Comparison of ENCODE assay signal across 22 cellular contexts in genomic region chr1:22646359-22646758, GRCh38. TPM values are rescaled to one million over a fixed set of nuclear protein-coding genes. Genes with fewer than 3 reads are reported as not detected.
DNase-seq lines count a peak whose midpoint lies in the region; ATAC-seq and TF ChIP-seq lines count a peak whose summit lies in the region.
"Had no signal": no experiment of that assay in that cellular context is flagged by ENCODE, and none has a peak within 500 bp of the region (broad histone marks: within the 10 kb centered on the region; RNA-seq: fewer than 3 reads in every experiment).

No MANE protein-coding gene starts in this region.

- no peaks in the 10 kb centered on the region for H3K79me2 ChIP-seq in osteoblast (ENCODE audit: insufficient read depth, low read length)

- DNase-seq in AG10803 (ENCODE audit: low read depth) (peak; percentile 3), adipocyte (ENCODE audit: low read depth) (peak; percentile 44), fibroblast of peridontal ligament (ENCODE audit: extremely low read depth) (peak; percentile 10), osteoblast (ENCODE audit: insufficient read length, low spot score, missing footprints) (peak; percentile 88), osteocyte (ENCODE audit: extremely low spot score, unreplicated experiment) (no peak)
- no peak for DNase-seq in activated T-helper 2 cell treated with anti-CD3 and anti-CD28 coated beads, Interferon-gamma antibody, Interleukin-2, Interleukin-4, amounts not matched to agents 10 μg/mL and 5 μg/mL and 100 μg/mL, durations not matched to agents 14 hours and 24 hours and 36 hours (ENCODE audit: low spot score)
- no peak for DNase-seq in activated CD8-positive, alpha-beta memory T cell treated with anti-CD3 and anti-CD28 coated beads for 24 hours
- DNase-seq: 8988T; CD4-positive, CD25-positive, alpha-beta regulatory T cell; COR-L47; DMS 273 treated with DMSO at 0.1 percent for 48 hours; DND-41; Kasumi-1; MG63; NCI-H1092; NCI-H1436 treated with DMSO at 0.1 percent for 48 hours; NCI-H2029; NCI-H345; NCI-H524 treated with DMSO at 0.1 percent for 48 hours had no signal

- H3K27me3 ChIP-seq in adipocyte (replicated peaks; ENCODE audit: control insufficient read depth, insufficient read depth, low read length) (peaks cover 27% of the 10 kb centered on the region), osteoblast (ENCODE audit: insufficient read depth, low read length) (peaks cover 14% of the 10 kb centered on the region)
- H3K27me3 ChIP-seq: MG63 had no signal

- ATAC-seq in activated T-helper 17 cell treated with anti-CD3 and anti-CD28 coated beads, Interleukin-2, amount 50 U/mL, for 72 hours (replicated peaks), result no peak

- intact Hi-C loops in activated T-helper 2 cell treated with anti-CD3 and anti-CD28 coated beads, Interferon-gamma antibody, Interleukin-2, Interleukin-4, amounts not matched to agents 10 μg/mL and 5 μg/mL and 100 μg/mL, durations not matched to agents 14 hours and 24 hours and 36 hours (cut with micrococcal nuclease), result no loop called here

- no peak overlapping the region for H3K4me3 Mint-ChIP-seq in osteocyte (ENCODE audit: unreplicated experiment)
- H3K4me3 Mint-ChIP-seq in activated T-helper 2 cell treated with anti-CD3 and anti-CD28 coated beads, Interferon-gamma antibody, Interleukin-2, Interleukin-4, amounts not matched to agents 10 μg/mL and 5 μg/mL and 100 μg/mL, durations not matched to agents 14 hours and 24 hours and 36 hours (ENCODE audit: low read depth), result no peak overlapping the region
- no peak overlapping the region for H3K4me3 Mint-ChIP-seq in activated T-helper 17 cell treated with anti-CD3 and anti-CD28 coated beads, Interleukin-2, amount 50 U/mL, for 72 hours
- H3K4me3 Mint-ChIP-seq: B cell; CD4-positive, CD25-positive, alpha-beta regulatory T cell had no signal

- H2AFZ ChIP-seq in osteoblast (ENCODE audit: low read length), result no peak overlapping the region

- H4K20me1 ChIP-seq in osteoblast (ENCODE audit: insufficient read depth, low read length), result peaks cover 2% of the 10 kb centered on the region

- no peaks in the 10 kb centered on the region for H3K9me3 Mint-ChIP-seq in osteocyte (ENCODE audit: unreplicated experiment)
- H3K9me3 Mint-ChIP-seq in activated T-helper 2 cell treated with anti-CD3 and anti-CD28 coated beads, Interferon-gamma antibody, Interleukin-2, Interleukin-4, amounts not matched to agents 10 μg/mL and 5 μg/mL and 100 μg/mL, durations not matched to agents 14 hours and 24 hours and 36 hours, result no peaks in the 10 kb centered on the region
- no peaks in the 10 kb centered on the region for H3K9me3 Mint-ChIP-seq in activated T-helper 17 cell treated with anti-CD3 and anti-CD28 coated beads, Interleukin-2, amount 50 U/mL, for 72 hours
- H3K9me3 Mint-ChIP-seq: CD4-positive, CD25-positive, alpha-beta regulatory T cell had no signal

- H3K27ac ChIP-seq in osteoblast (ENCODE audit: low read depth, low read length), result no peak overlapping the region

- no peaks in the 10 kb centered on the region for H3K36me3 ChIP-seq in adipocyte (ENCODE audit: control insufficient read depth, insufficient read depth, low read length, severe bottlenecking)
- H3K36me3 ChIP-seq in osteoblast (ENCODE audit: insufficient read depth, low read length), result no peaks in the 10 kb centered on the region
- H3K36me3 ChIP-seq: MG63 had no signal

- H3K27me3 Mint-ChIP-seq in osteocyte (ENCODE audit: unreplicated experiment), result peaks cover 11% of the 10 kb centered on the region
- no peaks in the 10 kb centered on the region for H3K27me3 Mint-ChIP-seq in activated T-helper 2 cell treated with anti-CD3 and anti-CD28 coated beads, Interferon-gamma antibody, Interleukin-2, Interleukin-4, amounts not matched to agents 10 μg/mL and 5 μg/mL and 100 μg/mL, durations not matched to agents 14 hours and 24 hours and 36 hours (ENCODE audit: low read depth)
- H3K27me3 Mint-ChIP-seq in activated T-helper 17 cell treated with anti-CD3 and anti-CD28 coated beads, Interleukin-2, amount 50 U/mL, for 72 hours, result peaks cover 21% of the 10 kb centered on the region

- no peak overlapping the region for H3K4me3 ChIP-seq in AG10803 (ENCODE audit: low read length)
- peak overlapping the region; percentile 36 for H3K4me3 ChIP-seq in adipocyte (ENCODE audit: low read length)
- H3K4me3 ChIP-seq in osteoblast (ENCODE audit: insufficient read depth, low read length), result no peak overlapping the region
- H3K4me3 ChIP-seq: MG63 had no signal

- no peaks in the 10 kb centered on the region for H3K36me3 Mint-ChIP-seq in osteocyte (ENCODE audit: unreplicated experiment)
- no peaks in the 10 kb centered on the region for H3K36me3 Mint-ChIP-seq in activated T-helper 2 cell treated with anti-CD3 and anti-CD28 coated beads, Interferon-gamma antibody, Interleukin-2, Interleukin-4, amounts not matched to agents 10 μg/mL and 5 μg/mL and 100 μg/mL, durations not matched to agents 14 hours and 24 hours and 36 hours (ENCODE audit: low read depth)
- H3K36me3 Mint-ChIP-seq in activated T-helper 17 cell treated with anti-CD3 and anti-CD28 coated beads, Interleukin-2, amount 50 U/mL, for 72 hours (ENCODE audit: low read depth), result no peaks in the 10 kb centered on the region
- H3K36me3 Mint-ChIP-seq: CD4-positive, CD25-positive, alpha-beta regulatory T cell had no signal

- peak overlapping the region; percentile 73 for H3K9ac ChIP-seq in adipocyte (ENCODE audit: low read length)

- H3K4me1 ChIP-seq in adipocyte (ENCODE audit: control insufficient read depth, insufficient read depth, low read length) (peaks cover 37% of the 10 kb centered on the region), osteoblast (ENCODE audit: insufficient read depth, low read length) (no peaks in the 10 kb centered on the region)

- H3K9me3 ChIP-seq in adipocyte (ENCODE audit: control insufficient read depth, low read length), result no peaks in the 10 kb centered on the region
- no peaks in the 10 kb centered on the region for H3K9me3 ChIP-seq in osteoblast (ENCODE audit: low read depth, low read length)
- H3K9me3 ChIP-seq: MG63 had no signal

- H3K4me2 ChIP-seq in osteoblast (ENCODE audit: insufficient read depth, low read length), result no peak overlapping the region

- no peak overlapping the region for H3K27ac Mint-ChIP-seq in osteocyte (ENCODE audit: unreplicated experiment)
- no peak overlapping the region for H3K27ac Mint-ChIP-seq in activated T-helper 2 cell treated with anti-CD3 and anti-CD28 coated beads, Interferon-gamma antibody, Interleukin-2, Interleukin-4, amounts not matched to agents 10 μg/mL and 5 μg/mL and 100 μg/mL, durations not matched to agents 14 hours and 24 hours and 36 hours
- no peak overlapping the region for H3K27ac Mint-ChIP-seq in activated T-helper 17 cell treated with anti-CD3 and anti-CD28 coated beads, Interleukin-2, amount 50 U/mL, for 72 hours
- H3K27ac Mint-ChIP-seq: B cell; CD4-positive, CD25-positive, alpha-beta regulatory T cell had no signal

- TF ChIP-seq CTCF in AG10803 (conservative IDR thresholded peaks at IDR 0.05; ENCODE audit: low read length), result no peak
- TF ChIP-seq CTCF in osteoblast (IDR thresholded peaks at IDR 0.05; ENCODE audit: extremely low read depth, low read depth, low read length), result no peak
- TF ChIP-seq CTCF in osteocyte (IDR thresholded peaks at IDR 0.05), result no peak

- no peaks in the 10 kb centered on the region for H3K4me1 Mint-ChIP-seq in osteocyte (ENCODE audit: unreplicated experiment)
- no peaks in the 10 kb centered on the region for H3K4me1 Mint-ChIP-seq in activated T-helper 2 cell treated with anti-CD3 and anti-CD28 coated beads, Interferon-gamma antibody, Interleukin-2, Interleukin-4, amounts not matched to agents 10 μg/mL and 5 μg/mL and 100 μg/mL, durations not matched to agents 14 hours and 24 hours and 36 hours (ENCODE audit: low read depth)
- H3K4me1 Mint-ChIP-seq in activated T-helper 17 cell treated with anti-CD3 and anti-CD28 coated beads, Interleukin-2, amount 50 U/mL, for 72 hours, result no peaks in the 10 kb centered on the region
- H3K4me1 Mint-ChIP-seq: B cell; CD4-positive, CD25-positive, alpha-beta regulatory T cell had no signal

RNA-seq across cellular contexts. Expression of gene C1QC, which starts 2.9 kb away (rescaled TPM):
- total RNA-seq in osteoblast (2.2 TPM in 1 of 2 replicates, not detected in the other), osteocyte (not detected in 2 replicates)
- total RNA-seq in activated T-helper 2 cell treated with anti-CD3 and anti-CD28 coated beads, Interferon-gamma antibody, Interleukin-2, Interleukin-4, amounts not matched to agents 10 μg/mL and 5 μg/mL and 100 μg/mL, durations not matched to agents 14 hours and 24 hours and 36 hours, result not detected in 2 replicates
- not detected for total RNA-seq in activated T-helper 17 cell treated with anti-CD3 and anti-CD28 coated beads, Interleukin-2, amount 50 U/mL, for 72 hours
- total RNA-seq: B cell; CD4-positive, CD25-positive, alpha-beta regulatory T cell; H1 had no signal

RNA-seq across cellular contexts. Expression of gene C1QB, which starts 6.7 kb away (rescaled TPM):
- 0.72 TPM in 1 of 2 replicates, not detected in the other for total RNA-seq in osteoblast
- not detected in 2 replicates for total RNA-seq in osteocyte
- total RNA-seq in activated T-helper 2 cell treated with anti-CD3 and anti-CD28 coated beads, Interferon-gamma antibody, Interleukin-2, Interleukin-4, amounts not matched to agents 10 μg/mL and 5 μg/mL and 100 μg/mL, durations not matched to agents 14 hours and 24 hours and 36 hours, result not detected in 2 replicates
- not detected for total RNA-seq in activated T-helper 17 cell treated with anti-CD3 and anti-CD28 coated beads, Interleukin-2, amount 50 U/mL, for 72 hours
- total RNA-seq: B cell; CD4-positive, CD25-positive, alpha-beta regulatory T cell; H1 had no signal

RNA-seq across cellular contexts. Expression of gene C1QA, which starts 9.9 kb away (rescaled TPM):
- total RNA-seq in osteoblast (1.1 TPM in 1 of 2 replicates, not detected in the other), osteocyte (not detected in 2 replicates)
- total RNA-seq in activated T-helper 2 cell treated with anti-CD3 and anti-CD28 coated beads, Interferon-gamma antibody, Interleukin-2, Interleukin-4, amounts not matched to agents 10 μg/mL and 5 μg/mL and 100 μg/mL, durations not matched to agents 14 hours and 24 hours and 36 hours, result not detected in 2 replicates
- not detected for total RNA-seq in activated T-helper 17 cell treated with anti-CD3 and anti-CD28 coated beads, Interleukin-2, amount 50 U/mL, for 72 hours
- total RNA-seq: B cell; CD4-positive, CD25-positive, alpha-beta regulatory T cell; H1 had no signal

Comparison
In these comparisons a context has a peak if more than half of its experiments do, and no peak if none do; other contexts are left out.
1. DNase-seq: peak in AG10803 (single experiment), adipocyte (single experiment), fibroblast of peridontal ligament (single experiment) and osteoblast (single experiment); none in osteocyte (single experiment), activated T-helper 2 cell treated with anti-CD3 and anti-CD28 coated beads, Interferon-gamma antibody, Interleukin-2, Interleukin-4, amounts not matched to agents 10 μg/mL and 5 μg/mL and 100 μg/mL, durations not matched to agents 14 hours and 24 hours and 36 hours (single experiment) and activated CD8-positive, alpha-beta memory T cell treated with anti-CD3 and anti-CD28 coated beads for 24 hours (single experiment).